Comparison of ENCODE assay signal across 1 cellular context in the genomic region with DNA sequence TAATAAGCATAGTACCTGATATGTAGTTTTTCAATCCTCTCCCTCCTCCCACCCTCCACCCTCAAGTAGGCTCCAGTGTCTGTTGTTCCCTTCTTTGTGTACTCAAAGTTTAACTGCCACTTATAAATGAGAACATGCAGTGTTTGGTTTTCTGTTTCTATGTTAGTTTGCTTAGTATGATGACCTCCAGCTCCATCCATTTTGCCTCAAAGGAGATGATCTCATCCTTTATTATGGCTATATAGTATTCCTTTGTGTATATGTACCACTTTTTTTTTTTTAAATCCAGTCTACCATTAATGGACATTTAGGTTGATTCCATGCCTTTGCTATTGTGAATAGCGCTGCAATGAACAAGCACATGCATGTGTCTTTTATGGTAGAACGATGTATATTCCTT.
TF ChIP-seq lines count a peak whose summit lies in the region.

No MANE protein-coding gene starts in this region.

TF ChIP-seq in SK-N-SH treated with all-trans-retinoic acid at 6 μM for 48 hours, 23 proteins besides CTCF, POLR2A, EP300 and RAD21 (continued from another document):
- TF ChIP-seq, protein P1, sequence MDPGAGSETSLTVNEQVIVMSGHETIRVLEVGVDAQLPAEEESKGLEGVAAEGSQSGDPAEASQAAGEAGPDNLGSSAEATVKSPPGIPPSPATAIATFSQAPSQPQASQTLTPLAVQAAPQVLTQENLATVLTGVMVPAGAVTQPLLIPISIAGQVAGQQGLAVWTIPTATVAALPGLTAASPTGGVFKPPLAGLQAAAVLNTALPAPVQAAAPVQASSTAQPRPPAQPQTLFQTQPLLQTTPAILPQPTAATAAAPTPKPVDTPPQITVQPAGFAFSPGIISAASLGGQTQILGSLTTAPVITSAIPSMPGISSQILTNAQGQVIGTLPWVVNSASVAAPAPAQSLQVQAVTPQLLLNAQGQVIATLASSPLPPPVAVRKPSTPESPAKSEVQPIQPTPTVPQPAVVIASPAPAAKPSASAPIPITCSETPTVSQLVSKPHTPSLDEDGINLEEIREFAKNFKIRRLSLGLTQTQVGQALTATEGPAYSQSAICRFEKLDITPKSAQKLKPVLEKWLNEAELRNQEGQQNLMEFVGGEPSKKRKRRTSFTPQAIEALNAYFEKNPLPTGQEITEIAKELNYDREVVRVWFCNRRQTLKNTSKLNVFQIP (CRISPR knock-in tag; IDR thresholded peaks at IDR 0.05; ENCODE audit: borderline replicate concordance, low read depth): no peak
